18 cellular contexts compared by ENCODE assay signal in the genomic region with DNA sequence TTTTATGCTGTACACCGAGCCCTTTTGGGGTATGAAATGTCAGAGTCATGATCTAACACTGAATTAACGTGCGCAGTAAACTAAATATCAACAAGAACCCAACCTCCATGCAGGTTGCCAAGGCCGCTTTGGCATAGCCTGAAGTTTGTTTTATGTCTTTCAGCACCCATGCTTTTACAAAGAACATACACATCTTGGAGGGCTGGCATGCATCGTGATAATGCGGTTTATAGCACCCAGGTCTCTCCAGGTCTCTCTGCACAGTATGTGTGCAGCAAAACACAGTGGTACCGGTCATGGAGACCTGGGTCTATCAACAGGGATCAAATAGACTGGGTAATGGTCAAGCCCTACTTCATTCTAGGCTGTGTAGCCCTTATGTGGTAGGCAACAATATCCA. TPM values are rescaled to one million over a fixed set of nuclear protein-coding genes. Genes with fewer than 3 reads are reported as not detected.
DNase-seq lines count a peak whose midpoint lies in the region; ATAC-seq and TF ChIP-seq lines count a peak whose summit lies in the region.
"Had no signal": no experiment of that assay in that cellular context is flagged by ENCODE, and none has a peak within 500 bp of the region (broad histone marks: within the 10 kb centered on the region; RNA-seq: fewer than 3 reads in every experiment).

No MANE protein-coding gene starts in this region.

- intact Hi-C loops in Right ventricle myocardium superior (cut with DNase I) (no loop called here), left ventricle myocardium superior (cut with micrococcal nuclease) (no loop called here), left ventricle myocardium inferior (cut with micrococcal nuclease) (no loop called here)

- H3K27me3 ChIP-seq in right atrium auricular region (no peaks in the 10 kb centered on the region), left ventricle myocardium inferior (ENCODE audit: low read depth) (no peaks in the 10 kb centered on the region), rectal smooth muscle tissue (ENCODE audit: control insufficient read depth, insufficient read depth, low read length) (no peaks in the 10 kb centered on the region)
- H3K27me3 ChIP-seq: BLaER1 had no signal

- no peaks in the 10 kb centered on the region for H3K4me1 ChIP-seq in right atrium auricular region
- peaks cover 26% of the 10 kb centered on the region for H3K4me1 ChIP-seq in left ventricle myocardium inferior
- no peaks in the 10 kb centered on the region for H3K4me1 ChIP-seq in rectal smooth muscle tissue (ENCODE audit: control insufficient read depth, insufficient read depth, low read length)
- H3K4me1 ChIP-seq: Caco-2 had no signal

- H3K9me3 ChIP-seq in right atrium auricular region (peaks cover 0 to 14% of the 10 kb centered on the region in 2 donors), left ventricle myocardium inferior (replicated peaks) (peaks cover 29% of the 10 kb centered on the region)
- H3K9me3 ChIP-seq: Caco-2 had no signal

- peak; percentile 89 for ATAC-seq in Right ventricle myocardium superior (ENCODE audit: poor library complexity)
- peak; percentile 91 for ATAC-seq in left ventricle myocardium superior
- no peak for ATAC-seq in GM18519 (IDR thresholded peaks at IDR 0.05; ENCODE audit: low FRiP score, unreplicated experiment)
- ATAC-seq: CD8-positive, alpha-beta T cell had no signal

- no peak overlapping the region for H3K9ac ChIP-seq in rectal smooth muscle tissue (ENCODE audit: low read length)
- H3K9ac ChIP-seq: BLaER1, GM23248 had no signal

- TF ChIP-seq CTCF in right atrium auricular region (IDR thresholded peaks at IDR 0.05), result no peak
- TF ChIP-seq CTCF in left ventricle myocardium inferior (IDR thresholded peaks at IDR 0.05; ENCODE audit: borderline replicate concordance), result no peak

- DNase-seq in Right ventricle myocardium superior (no peak), right atrium auricular region (ENCODE audit: low spot score) (no peak), left ventricle myocardium superior (peak; percentile 28), left ventricle myocardium inferior (no peak)
- DNase-seq: Caco-2; CD4-positive, CD25-positive, alpha-beta regulatory T cell; CD8-positive, alpha-beta T cell; DMS153; DND-41; GM23248; H7; HCEC 1CT had no signal

- H3K4me3 ChIP-seq in right atrium auricular region (no peak overlapping the region), left ventricle myocardium inferior (no peak overlapping the region), rectal smooth muscle tissue (ENCODE audit: low read length) (no peak overlapping the region)
- H3K4me3 ChIP-seq: BLaER1, GM23248 had no signal

- no peak overlapping the region for H3K27ac ChIP-seq in right atrium auricular region
- no peak overlapping the region for H3K27ac ChIP-seq in left ventricle myocardium inferior (replicated peaks)
- peak overlapping the region; percentile 60 for H3K27ac ChIP-seq in rectal smooth muscle tissue (ENCODE audit: low read depth, low read length)
- H3K27ac ChIP-seq: BLaER1, C4-2B, GM23248 had no signal

- no peaks in the 10 kb centered on the region for H3K36me3 ChIP-seq in right atrium auricular region
- peaks cover 20% of the 10 kb centered on the region for H3K36me3 ChIP-seq in left ventricle myocardium inferior
- no peaks in the 10 kb centered on the region for H3K36me3 ChIP-seq in rectal smooth muscle tissue (ENCODE audit: control insufficient read depth, insufficient read depth, low read length)
- H3K36me3 ChIP-seq: BLaER1 had no signal

RNA-seq across cellular contexts. Expression of a gene that starts 11.8 kb away (rescaled TPM):
- total RNA-seq in Right ventricle myocardium superior, result 18.3 TPM
- total RNA-seq in right atrium auricular region, result 10 to 100 TPM; 22.0 to 51.0 TPM
- 16.3 TPM for total RNA-seq in left ventricle myocardium superior
- total RNA-seq in left ventricle myocardium inferior, result 81.0 TPM
- total RNA-seq: B cell; CD8-positive, alpha-beta T cell; H1 had no signal
